In genomic region chr9:132878695-132879064, GRCh38 we compare ENCODE assay signal across 8 cellular contexts. TPM values are rescaled to one million over a fixed set of nuclear protein-coding genes. Genes with fewer than 3 reads are reported as not detected.
A peak's percentile ranks its signal among the peaks of the same experiment; 100 is the strongest.
DNase-seq lines count a peak whose midpoint lies in the region; ATAC-seq and TF ChIP-seq lines count a peak whose summit lies in the region.

TSS of gene SPACA9 (plus strand) at chr9:132878898. CDS start at chr9:132883948, 5,050 bp downstream.

- 1 to 5% (median 2%) methylated on average over 10 to 28 of the region's 28 CpGs for WGBS in heart left ventricle, 4 donors

- H3K9ac ChIP-seq in parathyroid adenoma, result peak within 1 kb of the TSS; percentile 28

- TF ChIP-seq CTCF in heart left ventricle (IDR thresholded peaks at IDR 0.05) (no peak), parathyroid adenoma (IDR thresholded peaks at IDR 0.05) (no peak)

- no peak for TF ChIP-seq POLR2A in heart left ventricle (IDR thresholded peaks at IDR 0.05)

- H3K36me3 ChIP-seq in heart left ventricle (no peaks in the 10 kb centered on the region), parathyroid adenoma (ENCODE audit: control insufficient read depth, insufficient read depth, low read length) (no peaks in the 10 kb centered on the region)

- peak within 1 kb of the TSS; percentile 92 for H2AFZ ChIP-seq in parathyroid adenoma

- peak within 1 kb of the TSS; percentile 100 for H3K4me2 ChIP-seq in parathyroid adenoma (ENCODE audit: low read length)

- H3K27me3 ChIP-seq in heart left ventricle (no peaks in the 10 kb centered on the region), parathyroid adenoma (ENCODE audit: control insufficient read depth, insufficient read depth, low read length) (no peaks in the 10 kb centered on the region)

- intact Hi-C loops in heart left ventricle (cut with DNase I), result loop anchor here in 1 of 10 donors (5.0 kb wide), 1 partner anchor 206 kb away; the partner anchor contains the start of gene GTF3C4

- H3K4me3 ChIP-seq in heart left ventricle (peak within 1 kb of the TSS; percentile 75 to 100 (median 95)), parathyroid adenoma (ENCODE audit: low read depth, low read length) (peak within 1 kb of the TSS; percentile 89)

- DNase-seq in NCI-H2196 (lab: John Stamatoyannopoulos, UW; ENCODE audit: unreplicated experiment) (peak; percentile 25), NCI-H2196 treated with DMSO at 0.1 percent for 48 hours (lab: John Stamatoyannopoulos, UW; ENCODE audit: unreplicated experiment) (no peak), OCI-M1 (lab: John Stamatoyannopoulos, UW) (peak; percentile 8), amniotic stem cell (lab: John Stamatoyannopoulos, UW) (peak; percentile 10), heart left ventricle (peak; percentile 65 to 80 (median 74))

- H3K27ac ChIP-seq in heart left ventricle, result peak within 1 kb of the TSS; percentile 15 to 86 (median 80)
- H3K27ac ChIP-seq in parathyroid adenoma, result peak within 1 kb of the TSS; percentile 80

- no peaks in the 10 kb centered on the region for H3K79me2 ChIP-seq in parathyroid adenoma

- H3K4me1 ChIP-seq in heart left ventricle (peaks cover 0 to 23% (median 5%) of the 10 kb centered on the region in 12 donors), parathyroid adenoma (no peaks in the 10 kb centered on the region)

- no peaks in the 10 kb centered on the region for H3K9me3 ChIP-seq in heart left ventricle
- no peaks in the 10 kb centered on the region for H3K9me3 ChIP-seq in parathyroid adenoma (ENCODE audit: control insufficient read depth, low read length)

- ATAC-seq in heart left ventricle (peak; percentile 65 to 87 (median 80)), GM19467 (IDR thresholded peaks at IDR 0.05; ENCODE audit: unreplicated experiment) (no peak), HG02571 (IDR thresholded peaks at IDR 0.05; ENCODE audit: unreplicated experiment) (no peak)

RNA-seq across cellular contexts. Expression of gene SPACA9, which starts in this region (rescaled TPM):
- 1 to 10 TPM; 2.3 to 6.9 (median 4.6) TPM for total RNA-seq in heart left ventricle
- polyA plus RNA-seq in heart left ventricle, result 1 to 10 TPM; 1.6 to 4.6 TPM

Comparison
In these comparisons a context has a peak if more than half of its experiments do, and no peak if none do; other contexts are left out.
1. ATAC-seq: peak in heart left ventricle (4 of 4); none in GM19467 (single experiment) and HG02571 (single experiment).